In genomic region chrX:3346436-3347329, GRCh38 we compare ENCODE assay signal across 12 cellular contexts. TPM values are rescaled to one million over a fixed set of nuclear protein-coding genes. Genes with fewer than 3 reads are reported as not detected.
DNase-seq lines count a peak whose midpoint lies in the region; ATAC-seq, FAIRE-seq and TF ChIP-seq lines count a peak whose summit lies in the region.
"Had no signal": no experiment of that assay in that cellular context is flagged by ENCODE, and none has a peak within 500 bp of the region (broad histone marks: within the 10 kb centered on the region; RNA-seq: fewer than 3 reads in every experiment).

Gene MXRA5 (minus strand): TSS chrX:3346652. CDS start chrX:3343833, 2,819 bp downstream.

- H3K27ac ChIP-seq in ascending aorta (peak within 1 kb of the TSS; percentile 57 to 62), right cardiac atrium (ENCODE audit: low read length) (no peak within 1 kb of the TSS)

- 2% methylated on average over 77 of the region's 77 CpGs for whole genome bisulfite sequencing in right cardiac atrium

- intact Hi-C loops in ascending aorta (cut with DNase I) (no loop called here), right cardiac atrium (cut with DNase I) (no loop called here)

- DNase-seq in DMS 273 treated with DMSO at 0.1 percent for 48 hours (lab: John Stamatoyannopoulos, UW) (peak; percentile 73), ascending aorta (ENCODE audit: low spot score in 2 of 2) (no peak), right cardiac atrium (peak; percentile 13 to 74 (median 46)), retina (peak; percentile 23), H54 (ENCODE audit: insufficient read length, low spot score) (no peak)
- DNase-seq in stimulated activated CD4-positive, alpha-beta T cell treated with anti-CD3 and anti-CD28 coated beads, Interleukin-2, amount 100 ng/mL, for 24 hours: no peak
- DNase-seq: DMS79 treated with DMSO at 0.1 percent for 48 hours; Kasumi-1; stimulated activated CD4-positive, alpha-beta T cell treated with anti-CD3 and anti-CD28 coated beads, Interleukin-12 subunit alpha, Interleukin-12 subunit beta, amount 100 ng/mL, for 4 hours had no signal

- H3K9me3 ChIP-seq in ascending aorta: no peaks in the 10 kb centered on the region
- H3K9me3 ChIP-seq in right cardiac atrium (ENCODE audit: control insufficient read depth, low read length): no peaks in the 10 kb centered on the region

- TF ChIP-seq POLR2A in H54 (IDR thresholded peaks at IDR 0.05; ENCODE audit: low read depth, low read length): no peak; the same call in 1 of the 2 replicates

- H3K36me3 ChIP-seq in ascending aorta: no peaks in the 10 kb centered on the region

- no peak for TF ChIP-seq CTCF in ascending aorta (IDR thresholded peaks at IDR 0.05)

- H3K27me3 ChIP-seq in ascending aorta: no peaks in the 10 kb centered on the region
- H3K27me3 ChIP-seq in right cardiac atrium (ENCODE audit: control insufficient read depth, insufficient read depth): no peaks in the 10 kb centered on the region

- H3K4me3 ChIP-seq in ascending aorta: peak within 1 kb of the TSS; percentile 51 to 68
- H3K4me3 ChIP-seq in right cardiac atrium (ENCODE audit: low read length): peak within 1 kb of the TSS; percentile 48

- no peak for FAIRE-seq in H54 (lab: Jason Lieb, UNC)

- ATAC-seq in right cardiac atrium: peak in 1 of 2 donors; percentile 31
- no peak for ATAC-seq in HG03520 (IDR thresholded peaks at IDR 0.05; ENCODE audit: unreplicated experiment)
- ATAC-seq in HG02571 (IDR thresholded peaks at IDR 0.05; ENCODE audit: unreplicated experiment): no peak

- H3K4me1 ChIP-seq in ascending aorta (no peaks in the 10 kb centered on the region), right cardiac atrium (ENCODE audit: control insufficient read depth, insufficient read depth, low read length) (no peaks in the 10 kb centered on the region)

RNA-seq across cellular contexts. Expression of gene MXRA5, which starts in this region (rescaled TPM):
- total RNA-seq in ascending aorta (0.21 TPM), right cardiac atrium (1 to 10 TPM; 3.1 to 5.5 (median 3.2) TPM)
- polyA plus RNA-seq in right cardiac atrium: 0.34 TPM
- total RNA-seq: T-helper 2 cell treated with Interferon-gamma antibody and Interleukin-4, amounts not matched to agents 100 ng/mL and 5 ng/mL, for 36 hours had no signal

Comparison
In these comparisons a context has a peak if more than half of its experiments do, and no peak if none do; other contexts are left out.
1. DNase-seq: peak in DMS 273 treated with DMSO at 0.1 percent for 48 hours (single experiment), right cardiac atrium (3 of 3) and retina (single experiment); none in ascending aorta (0 of 2), stimulated activated CD4-positive, alpha-beta T cell treated with anti-CD3 and anti-CD28 coated beads, Interleukin-2, amount 100 ng/mL, for 24 hours (0 of 2) and H54 (single experiment).